Comparison of ENCODE assay signal across 1 cellular context in the genomic region with DNA sequence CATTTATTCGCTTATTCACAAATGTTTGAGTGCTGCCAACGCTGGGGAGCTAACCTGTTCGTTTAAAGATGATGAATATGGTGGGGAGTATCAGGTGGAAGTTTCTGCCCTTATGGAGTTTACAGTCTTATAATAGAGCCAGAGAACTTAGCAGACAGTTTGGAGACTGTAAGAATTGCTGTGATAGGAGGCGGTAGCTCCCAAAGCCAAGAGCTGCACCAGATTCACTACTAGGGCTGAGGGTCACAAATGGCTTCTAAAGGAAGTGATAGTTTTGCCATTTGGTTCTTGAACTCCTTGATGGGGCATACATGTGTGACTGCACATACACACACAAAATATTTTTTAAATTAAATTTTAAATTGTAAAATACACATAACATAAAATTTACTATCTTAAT.
TF ChIP-seq lines count a peak whose summit lies in the region.

No MANE protein-coding gene starts in this region.

TF ChIP-seq in H1, 55 proteins besides CTCF, POLR2A, EP300 and RAD21:
- TF ChIP-seq ASH2L (IDR thresholded peaks at IDR 0.05; ENCODE audit: low read length) (no peak), RXRA (IDR thresholded peaks at IDR 0.05; ENCODE audit: insufficient read depth, low read depth, low read length) (no peak), SP2 (IDR thresholded peaks at IDR 0.05; ENCODE audit: low read length) (no peak), POU5F1 (IDR thresholded peaks at IDR 0.05; ENCODE audit: low read depth, low read length) (no peak), RFX5 (IDR thresholded peaks at IDR 0.05; ENCODE audit: borderline replicate concordance, low read depth, low read length) (no peak), NRF1 (IDR thresholded peaks at IDR 0.05; ENCODE audit: low read depth, low read length) (no peak), CBX8 (IDR thresholded peaks at IDR 0.05; ENCODE audit: borderline replicate concordance, low read depth, low read length) (no peak), FOSL1 (IDR thresholded peaks at IDR 0.05; ENCODE audit: insufficient read depth, low read depth, low read length) (no peak), MAFK (IDR thresholded peaks at IDR 0.05; ENCODE audit: low read depth, low read length) (no peak), MAX (IDR thresholded peaks at IDR 0.05) (no peak), SAP30 (IDR thresholded peaks at IDR 0.05; ENCODE audit: insufficient read depth, insufficient replicate concordance, low read length) (no peak), CHD7 (IDR thresholded peaks at IDR 0.05; ENCODE audit: insufficient replicate concordance, low read length) (no peak)
